In the genomic region with DNA sequence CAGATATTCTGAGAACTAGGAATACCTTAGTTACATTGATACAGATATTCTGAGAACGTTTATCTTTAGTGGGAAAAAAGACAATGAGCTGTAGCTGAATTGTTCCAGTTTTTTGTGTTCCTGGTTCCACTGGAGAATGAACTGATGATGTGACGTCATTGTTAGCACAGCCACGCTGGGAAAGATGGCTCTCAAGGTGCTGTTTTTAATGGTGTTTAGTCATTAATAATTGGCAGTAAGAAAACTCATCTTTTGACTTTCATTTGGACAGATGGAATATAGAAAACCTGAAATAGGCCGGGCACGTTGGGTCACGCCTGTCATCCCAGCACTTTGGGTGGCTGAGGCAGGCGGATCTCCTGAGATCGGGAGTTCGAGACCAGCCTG, we compare ENCODE assay signal across 13 cellular contexts. TPM values are rescaled to one million over a fixed set of nuclear protein-coding genes. Genes with fewer than 3 reads are reported as not detected.
DNase-seq lines count a peak whose midpoint lies in the region; ATAC-seq and TF ChIP-seq lines count a peak whose summit lies in the region.
"Had no signal": no experiment of that assay in that cellular context is flagged by ENCODE, and none has a peak within 500 bp of the region (broad histone marks: within the 10 kb centered on the region; RNA-seq: fewer than 3 reads in every experiment).

No MANE protein-coding gene starts in this region.

- H3K4me3 ChIP-seq in RWPE2 (ENCODE audit: severe bottlenecking), result no peak overlapping the region
- no peak overlapping the region for H3K4me3 ChIP-seq in esophagus squamous epithelium
- no peak overlapping the region for H3K4me3 ChIP-seq in skeletal muscle satellite cell (ENCODE audit: low read length)
- H3K4me3 ChIP-seq: SJCRH30 had no signal

- intact Hi-C loops in esophagus squamous epithelium (cut with DNase I), result no loop called here

- peak overlapping the region; percentile 9 for H3K4me2 ChIP-seq in skeletal muscle satellite cell (ENCODE audit: low read length)

- no peak overlapping the region for H3K9ac ChIP-seq in skeletal muscle satellite cell (ENCODE audit: low read depth, low read length)

- 39 to 53% methylated on average over 9 of the region's 9 CpGs for WGBS in esophagus squamous epithelium, 2 donors

- no peak overlapping the region for H3K4me3 Mint-ChIP-seq in T-helper 2 cell treated with Interferon-gamma antibody and Interleukin-4, amounts not matched to agents 5 μg/mL and 100 μg/mL, for 36 hours
- H3K4me3 Mint-ChIP-seq: stimulated activated naive CD8-positive, alpha-beta T cell treated with anti-CD3 and anti-CD28 coated beads, Interleukin-15, Interleukin-2, amounts not matched to agents 100 ng/mL and 50 ng/mL, for 24 hours had no signal

- H3K27ac Mint-ChIP-seq in T-helper 2 cell treated with Interferon-gamma antibody and Interleukin-4, amounts not matched to agents 5 μg/mL and 100 μg/mL, for 36 hours, result peak overlapping the region; percentile 21

- H3K36me3 ChIP-seq in RWPE2 (ENCODE audit: low read depth) (peaks cover 14% of the 10 kb centered on the region), esophagus squamous epithelium (no peaks in the 10 kb centered on the region), skeletal muscle satellite cell (ENCODE audit: insufficient read depth, low read length) (no peaks in the 10 kb centered on the region)

- H3K9me3 Mint-ChIP-seq in T-helper 2 cell treated with Interferon-gamma antibody and Interleukin-4, amounts not matched to agents 5 μg/mL and 100 μg/mL, for 36 hours, result no peaks in the 10 kb centered on the region
- H3K9me3 Mint-ChIP-seq: CD4-positive, alpha-beta memory T cell; stimulated activated naive CD8-positive, alpha-beta T cell treated with anti-CD3 and anti-CD28 coated beads, Interleukin-15, Interleukin-2, amounts not matched to agents 100 ng/mL and 50 ng/mL, for 24 hours had no signal

- TF ChIP-seq CTCF in RWPE2 (IDR thresholded peaks at IDR 0.05; ENCODE audit: poor library complexity, severe bottlenecking) (no peak), esophagus squamous epithelium (IDR thresholded peaks at IDR 0.05) (no peak)

- peaks cover 45% of the 10 kb centered on the region for H3K4me1 Mint-ChIP-seq in T-helper 2 cell treated with Interferon-gamma antibody and Interleukin-4, amounts not matched to agents 5 μg/mL and 100 μg/mL, for 36 hours (ENCODE audit: low read depth)

- no peaks in the 10 kb centered on the region for H3K27me3 Mint-ChIP-seq in T-helper 2 cell treated with Interferon-gamma antibody and Interleukin-4, amounts not matched to agents 5 μg/mL and 100 μg/mL, for 36 hours (ENCODE audit: low read depth)
- H3K27me3 Mint-ChIP-seq: CD4-positive, alpha-beta memory T cell; stimulated activated naive CD8-positive, alpha-beta T cell treated with anti-CD3 and anti-CD28 coated beads, Interleukin-15, Interleukin-2, amounts not matched to agents 100 ng/mL and 50 ng/mL, for 24 hours had no signal

- H3K27ac ChIP-seq in RWPE2 (ENCODE audit: poor library complexity, severe bottlenecking) (peak overlapping the region; percentile 87), esophagus squamous epithelium (peak overlapping the region; percentile 78 to 96 (median 82))
- H3K27ac ChIP-seq: SJCRH30 had no signal

- no peak for TF ChIP-seq POLR2A in esophagus squamous epithelium (IDR thresholded peaks at IDR 0.05)

- H3K36me3 Mint-ChIP-seq in T-helper 2 cell treated with Interferon-gamma antibody and Interleukin-4, amounts not matched to agents 5 μg/mL and 100 μg/mL, for 36 hours (ENCODE audit: low read depth), result peaks cover 6% of the 10 kb centered on the region

- no peak for ATAC-seq in RWPE2 (ENCODE audit: low read depth)
- no peak for ATAC-seq in HG02981 (IDR thresholded peaks at IDR 0.05; ENCODE audit: unreplicated experiment)

- DNase-seq in T-helper 2 cell treated with Interferon-gamma antibody and Interleukin-4, amounts not matched to agents 5 μg/mL and 100 μg/mL, for 36 hours (ENCODE audit: low spot score), result no peak
- DNase-seq in T-helper 2 cell (no peak), RWPE2 (ENCODE audit: low spot score) (no peak), esophagus squamous epithelium (lab: John Stamatoyannopoulos, UW) (no peak), RKO (ENCODE audit: low spot score) (no peak), Kasumi-1 (lab: John Stamatoyannopoulos, UW) (no peak)
- DNase-seq: activated naive CD4-positive, alpha-beta T cell treated with anti-CD3 and anti-CD28 coated beads, Interleukin-2, amount 50 U/mL, for 16 hours; CD4-positive, alpha-beta memory T cell; NCI-H345; SJCRH30 had no signal

- H3K27me3 ChIP-seq in RWPE2 (ENCODE audit: insufficient read depth, poor library complexity, severe bottlenecking) (no peaks in the 10 kb centered on the region), esophagus squamous epithelium (no peaks in the 10 kb centered on the region), skeletal muscle satellite cell (ENCODE audit: control insufficient read depth, insufficient read depth, low read length) (no peaks in the 10 kb centered on the region)
- H3K27me3 ChIP-seq: SJCRH30 had no signal

- peaks cover 65% of the 10 kb centered on the region for H3K4me1 ChIP-seq in RWPE2 (ENCODE audit: insufficient read depth, poor library complexity, severe bottlenecking)
- H3K4me1 ChIP-seq in esophagus squamous epithelium, result peaks cover 63 to 98% (median 73%) of the 10 kb centered on the region in 3 donors
- peaks cover 40% of the 10 kb centered on the region for H3K4me1 ChIP-seq in skeletal muscle satellite cell (ENCODE audit: control insufficient read depth, insufficient read depth, low read length)
- H3K4me1 ChIP-seq: SJCRH30 had no signal

- no peaks in the 10 kb centered on the region for H3K9me3 ChIP-seq in RWPE2 (ENCODE audit: severe bottlenecking)
- H3K9me3 ChIP-seq in esophagus squamous epithelium, result no peaks in the 10 kb centered on the region
- no peaks in the 10 kb centered on the region for H3K9me3 ChIP-seq in skeletal muscle satellite cell (replicated peaks; ENCODE audit: low read length)
- H3K9me3 ChIP-seq: SJCRH30 had no signal

RNA-seq across cellular contexts. Expression of a gene that starts 10.4 kb away (rescaled TPM):
- total RNA-seq in esophagus squamous epithelium, result 10 to 100 TPM; 26.3 to 38.2 (median 34.5) TPM
- total RNA-seq in skeletal muscle satellite cell (2012; rRNA removed), result 23.2 and 26.4 TPM in 2 replicates
